10 cellular contexts compared by ENCODE assay signal in genomic region chr5:151058891-151059611, GRCh38. TPM values are rescaled to one million over a fixed set of nuclear protein-coding genes. Genes with fewer than 3 reads are reported as not detected.
DNase-seq lines count a peak whose midpoint lies in the region; ATAC-seq, FAIRE-seq and TF ChIP-seq lines count a peak whose summit lies in the region.
"Had no signal": no experiment of that assay in that cellular context is flagged by ENCODE, and none has a peak within 500 bp of the region (broad histone marks: within the 10 kb centered on the region; RNA-seq: fewer than 3 reads in every experiment).

No MANE protein-coding gene starts in this region.

- DNase-seq in MV-4-11 (lab: John Stamatoyannopoulos, UW), result peak; percentile 58
- no peak for DNase-seq in K562 (ENCODE audit: extremely low read depth in 1 of 4, low spot score in 3 of 4)
- no peak for DNase-seq in natural killer cell
- no peak for DNase-seq in NCI-H2081 (lab: John Stamatoyannopoulos, UW)
- DNase-seq in stimulated activated CD4-positive, alpha-beta T cell treated with anti-CD3 and anti-CD28 coated beads, Interleukin-1b, Interleukin-23, amount 100 ng/mL, for 48 hours, result no peak
- DNase-seq: NCI-H69 had no signal

- TF ChIP-seq POLR2A in K562 (conservative IDR thresholded peaks at IDR 0.05), result no peak

- in situ Hi-C loops in K562 (cut with MboI), result no loop called here

- H3K36me3 Mint-ChIP-seq in natural killer cell, result no peaks in the 10 kb centered on the region

- peak overlapping the region; percentile 87 for H3K27ac ChIP-seq in DOHH2 (ENCODE audit: low read depth, low read length)
- no peak overlapping the region for H3K27ac ChIP-seq in K562 (ENCODE audit: extremely low read depth, low read depth, low read length)

- H3K4me2 ChIP-seq in DOHH2 (ENCODE audit: low read length) (peak overlapping the region; percentile 74), K562 (ENCODE audit: insufficient read depth, low read length) (no peak overlapping the region)

- intact Hi-C loops in K562 (cut with micrococcal nuclease) (no loop called here), natural killer cell (cut with micrococcal nuclease) (no loop called here)

- H4K20me1 ChIP-seq in DOHH2 (ENCODE audit: control insufficient read depth, insufficient read depth, low read depth, low read length) (peaks cover 2% of the 10 kb centered on the region), K562 (replicated peaks; ENCODE audit: control insufficient read depth, insufficient read depth, low read length) (peaks cover 13% of the 10 kb centered on the region)

- peaks cover 16 to 20% of the 10 kb centered on the region in 2 donors for H3K4me1 Mint-ChIP-seq in natural killer cell

- peak overlapping the region; percentile 65 for H3K4me3 ChIP-seq in DOHH2 (ENCODE audit: low read length)
- H3K4me3 ChIP-seq in K562, result no peak overlapping the region

- 90% methylated on average over 8 of the region's 8 CpGs for WGBS in K562 (ENCODE audit: insufficient coverage, low coverage, missing lambda C conversion rate)

- no peak overlapping the region for H3K9ac ChIP-seq in K562 (ENCODE audit: insufficient read depth in 1 of 2, low read depth in 2 of 2, low read length in 2 of 2)

- peak; percentile 32; the same call in 2 of the 3 replicates for ATAC-seq in K562
- ATAC-seq in natural killer cell, result peak in 1 of 3 donors; percentile 14
- ATAC-seq in GM21526 (IDR thresholded peaks at IDR 0.05; ENCODE audit: low FRiP score, unreplicated experiment), result no peak
- ATAC-seq in GM21619 (IDR thresholded peaks at IDR 0.05; ENCODE audit: unreplicated experiment), result no peak

- no peaks in the 10 kb centered on the region for H3K9me2 ChIP-seq in DOHH2 (replicated peaks; ENCODE audit: control insufficient read depth, low read length)

- TF ChIP-seq CTCF in DOHH2 (IDR thresholded peaks at IDR 0.05; ENCODE audit: low read depth, low read length, poor library complexity, severe bottlenecking), result peak; percentile 13
- TF ChIP-seq CTCF in K562 (IDR thresholded peaks at IDR 0.05 in 2 of 3, conservative IDR thresholded peaks at IDR 0.05 in 1 of 3; ENCODE audit: insufficient read depth in 2 of 3, low read depth in 1 of 3, low read length in 3 of 3), result no peak
- TF ChIP-seq CTCF in natural killer cell (IDR thresholded peaks at IDR 0.05), result no peak

- H3K27ac Mint-ChIP-seq in natural killer cell, result peak overlapping the region; percentile 54 to 80

- H3K9me1 ChIP-seq in K562 (ENCODE audit: control insufficient read depth, insufficient read depth, low read length), result peaks cover 14% of the 10 kb centered on the region

- peaks cover 90% of the 10 kb centered on the region for H3K36me3 ChIP-seq in DOHH2 (ENCODE audit: control insufficient read depth, low read length)
- peaks cover 59% of the 10 kb centered on the region; the same call in 2 of the 3 replicates for H3K36me3 ChIP-seq in K562 (ENCODE audit: control insufficient read depth, insufficient read depth, low read length)

- CTCF ChIA-PET in K562 (lab: Yijun Ruan, JAX; ENCODE audit: low intra/inter-chr PET ratio), result interaction anchor here (0.9 to 1.7 kb wide), 3 partner anchors 11 to 57 kb away, joined by 3 to 6 read pairs (median 3); no protein-coding TSS in a partner anchor

- POLR2A ChIA-PET in K562 (lab: Yijun Ruan, JAX), result interaction anchor here (1.7 kb wide), 1 partner anchor 56 kb away, joined by 4 read pairs; no protein-coding TSS in a partner anchor

- H3K27me3 Mint-ChIP-seq in natural killer cell (ENCODE audit: low read depth in 2 of 2), result no peaks in the 10 kb centered on the region

- H3K9me3 Mint-ChIP-seq in natural killer cell, result no peaks in the 10 kb centered on the region

- no peaks in the 10 kb centered on the region for H3K9me3 ChIP-seq in DOHH2 (ENCODE audit: control insufficient read depth, insufficient read depth, low read length)
- H3K9me3 ChIP-seq in K562 (replicated peaks; ENCODE audit: control insufficient read depth, insufficient read depth, low read depth, low read length), result no peaks in the 10 kb centered on the region

- H3K27me3 ChIP-seq in DOHH2 (ENCODE audit: control insufficient read depth, low read length) (no peaks in the 10 kb centered on the region), K562 (ENCODE audit: control insufficient read depth in 2 of 2, insufficient read depth in 2 of 2, low read length in 2 of 2) (no peaks in the 10 kb centered on the region)

- H3F3A ChIP-seq in DOHH2 (ENCODE audit: control insufficient read depth, insufficient read depth), result peaks cover 29% of the 10 kb centered on the region

- no TSS peak for BruUV-seq in K562 (replicated peaks; lab: Mats Ljungman, UMichigan)

- TF ChIP-seq RAD21 in K562 (CRISPR knock-in tag; conservative IDR thresholded peaks at IDR 0.05 in 1 of 2, IDR thresholded peaks at IDR 0.05 in 1 of 2), result peak in 1 of 2 experiments; percentile 29; a peak in 2 of 4 replicates

- FAIRE-seq in K562 (lab: Jason Lieb, UNC), result no peak
- FAIRE-seq: small intestine had no signal

- no peak for TF ChIP-seq EP300 in K562 (IDR thresholded peaks at IDR 0.05; ENCODE audit: low read length)

- peaks cover 36% of the 10 kb centered on the region for H3K4me1 ChIP-seq in DOHH2 (ENCODE audit: control insufficient read depth, low read length)
- H3K4me1 ChIP-seq in K562 (replicated peaks in 1 of 2; ENCODE audit: control insufficient read depth in 2 of 2, insufficient read depth in 2 of 2, low read length in 2 of 2), result peaks cover 11 to 18% of the 10 kb centered on the region in 2 experiments

- H3K4me3 Mint-ChIP-seq in natural killer cell, result peak overlapping the region; percentile 63

- H3K79me2 ChIP-seq in DOHH2 (ENCODE audit: control insufficient read depth, low read length) (peaks cover 17% of the 10 kb centered on the region), K562 (ENCODE audit: control insufficient read depth, insufficient read depth, low read length) (peaks cover 4% of the 10 kb centered on the region; the same call in 1 of the 3 replicates)

- H2AFZ ChIP-seq in K562 (ENCODE audit: low read depth, low read length), result no peak overlapping the region

TF ChIP-seq in K562, 482 proteins besides CTCF, POLR2A, EP300 and RAD21:
- TF ChIP-seq CEBPG (CRISPR knock-in tag; IDR thresholded peaks at IDR 0.05) (no peak), CEBPG (tag; conservative IDR thresholded peaks at IDR 0.05 in 1 of 2, IDR thresholded peaks at IDR 0.05 in 1 of 2) (no peak), ZNF655 (CRISPR knock-in tag; IDR thresholded peaks at IDR 0.05) (no peak), SMC3 (conservative IDR thresholded peaks at IDR 0.05; ENCODE audit: insufficient read depth, low read depth, low read length) (no peak)

RNA-seq across cellular contexts. Expression of gene TNIP1, which starts 21.8 kb away (rescaled TPM):
- total RNA-seq in K562 (2011; cell fraction: chromatin; rRNA removed; ENCODE audit: low replicate concordance), result 107 and 139 TPM in 2 replicates
- 57.9 and 62.4 TPM in 2 replicates for total RNA-seq in K562 (2011; cell fraction: nucleolus; rRNA removed)
- total RNA-seq in K562 (2011; cell fraction: nucleoplasm; rRNA removed), result 79.0 and 111 TPM in 2 replicates
- 40.5 and 41.2 TPM in 2 replicates for total RNA-seq in K562 (2014; rRNA removed)
- total RNA-seq in K562 (2014; rRNA removed; fragmentation: Illumina TruSeq; extraction: Trizol), result 13.9 and 18.4 TPM in 2 replicates
- total RNA-seq in K562 (2015; rRNA removed; fragmentation: Illumina TruSeq; extraction: Trizol), result 24.1 and 24.5 TPM in 2 replicates
- total RNA-seq in K562 (2021), result 41.0 and 42.6 TPM in 2 replicates
- 26.9 and 35.4 TPM in 2 replicates for polyA plus RNA-seq in K562 (2011; rRNA removed)
- 23.2 and 26.3 TPM in 2 replicates for polyA plus RNA-seq in K562 (2011; cell fraction: cytosol; rRNA removed)
- polyA plus RNA-seq in K562 (2011; cell fraction: nucleus; rRNA removed), result 43.5 and 44.0 TPM in 2 replicates
- 37.0 and 57.9 TPM in 2 replicates for polyA plus RNA-seq in K562 (2012)
- polyA plus RNA-seq in K562 (2014; fragmentation: Illumina TruSeq; extraction: Trizol), result 25.3 and 26.4 TPM in 2 replicates
- polyA plus RNA-seq in K562 (2014; fragmentation: Nextera tagmentation; extraction: Ambion mirVana), result under 1 TPM; 0.46 to 0.99 TPM
- 24.6 and 33.5 TPM in 2 replicates for polyA plus RNA-seq in K562 (2014; rRNA removed)
- 50.2 and 55.3 TPM in 2 replicates for polyA minus RNA-seq in K562 (2011; rRNA and poly(A)+ RNA removed)
- 31.5 and 54.0 TPM in 2 replicates for polyA minus RNA-seq in K562 (2011; cell fraction: cytosol; rRNA and poly(A)+ RNA removed)
- polyA minus RNA-seq in K562 (2011; cell fraction: nucleus; rRNA and poly(A)+ RNA removed), result 33.0 and 56.4 TPM in 2 replicates
- 100 to 1,000 TPM; 140 to 180 (median 153) TPM for total RNA-seq in natural killer cell

RNA-seq across cellular contexts. Expression of gene GPX3, which starts 38.7 kb away (rescaled TPM):
- total RNA-seq in K562 (2011; cell fraction: chromatin; rRNA removed; ENCODE audit: low replicate concordance), result 0.28 and 0.32 TPM in 2 replicates
- 0.83 TPM in 1 of 2 replicates, not detected in the other for total RNA-seq in K562 (2011; cell fraction: nucleolus; rRNA removed)
- total RNA-seq in K562 (2011; cell fraction: nucleoplasm; rRNA removed), result not detected in 2 replicates
- total RNA-seq in K562 (2014; rRNA removed) (not detected in 2 replicates), K562 (2014; rRNA removed; fragmentation: Illumina TruSeq; extraction: Trizol) (not detected in 2 replicates), K562 (2015; rRNA removed; fragmentation: Illumina TruSeq; extraction: Trizol) (not detected in 2 replicates), K562 (2021) (0.72 and 0.86 TPM in 2 replicates), natural killer cell (1 to 10 TPM in 1 of 3 donors, not detected in 2; 1.1 TPM)
- polyA plus RNA-seq in K562 (2011; rRNA removed) (0.16 TPM in 1 of 2 replicates, not detected in the other), K562 (2014; fragmentation: Illumina TruSeq; extraction: Trizol) (0.25 TPM in 1 of 2 replicates, not detected in the other), K562 (2014; fragmentation: Nextera tagmentation; extraction: Ambion mirVana) (not detected), K562 (2014; rRNA removed) (not detected in 2 replicates)
- 0.10 and 0.44 TPM in 2 replicates for polyA plus RNA-seq in K562 (2011; cell fraction: cytosol; rRNA removed)
- polyA plus RNA-seq in K562 (2011; cell fraction: nucleus; rRNA removed), result 0.10 TPM in 1 of 2 replicates, not detected in the other
- polyA plus RNA-seq in K562 (2012), result 0.87 and 2.2 TPM in 2 replicates
- not detected in 2 replicates for polyA minus RNA-seq in K562 (2011; rRNA and poly(A)+ RNA removed)
- 2.3 TPM in 1 of 2 replicates, not detected in the other for polyA minus RNA-seq in K562 (2011; cell fraction: cytosol; rRNA and poly(A)+ RNA removed)
- polyA minus RNA-seq in K562 (2011; cell fraction: nucleus; rRNA and poly(A)+ RNA removed), result not detected in 2 replicates
